Comparison of ENCODE assay signal across 18 cellular contexts in genomic region chrX:65537229-65537628, GRCh38.
"Had no signal": no experiment of that assay in that cellular context is flagged by ENCODE, and none has a peak within 500 bp of the region (broad histone marks: within the 10 kb centered on the region; RNA-seq: fewer than 3 reads in every experiment).

No MANE protein-coding gene starts in this region.

- ATAC-seq: activated CD8-positive, alpha-beta memory T cell treated with anti-CD3 and anti-CD28 coated beads, Interleukin-2, amount 10 ng/mL, durations not matched to agents 7 days and 5 days; heart right ventricle; left ventricle myocardium superior; pancreas had no signal

- H3K4me3 ChIP-seq: heart right ventricle, pancreas, skin epidermis, tibial artery had no signal

- H3K27me3 Mint-ChIP-seq: activated CD8-positive, alpha-beta memory T cell treated with anti-CD3 and anti-CD28 coated beads, Interleukin-2, amount 10 ng/mL, durations not matched to agents 7 days and 5 days; activated naive CD4-positive, alpha-beta T cell treated with anti-CD3 and anti-CD28 coated beads, Interleukin-2, amount 50 U/mL, for 24 hours; dendritic cell treated with granulocyte-macrophage colony-stimulating factor and Interleukin-4, amounts not matched to agents 40 ng/mL and 50 ng/mL, for 4 days had no signal

- H3K36me3 Mint-ChIP-seq: brain had no signal

- H3K27ac ChIP-seq: heart right ventricle, pancreas, skin epidermis, tibial artery had no signal

- H3K9me3 ChIP-seq: heart right ventricle, pancreas, tibial artery had no signal

- H3K9me3 Mint-ChIP-seq: activated naive CD4-positive, alpha-beta T cell treated with anti-CD3 and anti-CD28 coated beads, Interleukin-2, amount 50 U/mL, for 24 hours; activated T-cell treated with anti-CD3 and anti-CD28 coated beads, Interleukin-2, amount 50 U/mL, for 24 hours; dendritic cell treated with granulocyte-macrophage colony-stimulating factor and Interleukin-4, amounts not matched to agents 40 ng/mL and 50 ng/mL, for 4 days had no signal

- DNase-seq: activated CD4-positive, alpha-beta T cell treated with anti-CD3 and anti-CD28 coated beads, Interleukin-2, amount 50 U/mL, for 48 hours; activated CD4-positive, CD25-positive, alpha-beta regulatory T cell treated with anti-CD3 and anti-CD28 coated beads, Interleukin-2, amount 50 U/mL, for 72 hours; activated CD8-positive, alpha-beta memory T cell treated with anti-CD3 and anti-CD28 coated beads, Interleukin-2, amount 10 ng/mL, durations not matched to agents 7 days and 5 days; activated effector memory CD4-positive, alpha-beta T cell treated with Interleukin-2 at 50 U/mL for 16 hours; activated T-cell treated with anti-CD3 and anti-CD28 coated beads, Interleukin-2, amount 50 U/mL, for 24 hours; cerebellar nuclear complex; foreskin melanocyte; heart right ventricle; islet precursor cell; left ventricle myocardium superior; mesendoderm; pancreas; stimulated activated CD4-positive, alpha-beta T cell treated with anti-CD3 and anti-CD28 coated beads, Interleukin-4, amount 100 ng/mL, for 4 hours; tibial artery had no signal

- H3K27ac Mint-ChIP-seq: activated CD8-positive, alpha-beta memory T cell treated with anti-CD3 and anti-CD28 coated beads, Interleukin-2, amount 10 ng/mL, durations not matched to agents 7 days and 5 days; activated naive CD4-positive, alpha-beta T cell treated with anti-CD3 and anti-CD28 coated beads, Interleukin-2, amount 50 U/mL, for 24 hours; activated T-cell treated with anti-CD3 and anti-CD28 coated beads, Interleukin-2, amount 50 U/mL, for 24 hours; brain; dendritic cell treated with granulocyte-macrophage colony-stimulating factor and Interleukin-4, amounts not matched to agents 40 ng/mL and 50 ng/mL, for 4 days had no signal

- H3K27me3 ChIP-seq: pancreas, tibial artery had no signal

- H3K36me3 ChIP-seq: pancreas, tibial artery had no signal

- H3K4me3 Mint-ChIP-seq: activated CD8-positive, alpha-beta memory T cell treated with anti-CD3 and anti-CD28 coated beads, Interleukin-2, amount 10 ng/mL, durations not matched to agents 7 days and 5 days; activated naive CD4-positive, alpha-beta T cell treated with anti-CD3 and anti-CD28 coated beads, Interleukin-2, amount 50 U/mL, for 24 hours; activated T-cell treated with anti-CD3 and anti-CD28 coated beads, Interleukin-2, amount 50 U/mL, for 24 hours; brain; dendritic cell treated with granulocyte-macrophage colony-stimulating factor and Interleukin-4, amounts not matched to agents 40 ng/mL and 50 ng/mL, for 4 days had no signal
